In the genomic region with DNA sequence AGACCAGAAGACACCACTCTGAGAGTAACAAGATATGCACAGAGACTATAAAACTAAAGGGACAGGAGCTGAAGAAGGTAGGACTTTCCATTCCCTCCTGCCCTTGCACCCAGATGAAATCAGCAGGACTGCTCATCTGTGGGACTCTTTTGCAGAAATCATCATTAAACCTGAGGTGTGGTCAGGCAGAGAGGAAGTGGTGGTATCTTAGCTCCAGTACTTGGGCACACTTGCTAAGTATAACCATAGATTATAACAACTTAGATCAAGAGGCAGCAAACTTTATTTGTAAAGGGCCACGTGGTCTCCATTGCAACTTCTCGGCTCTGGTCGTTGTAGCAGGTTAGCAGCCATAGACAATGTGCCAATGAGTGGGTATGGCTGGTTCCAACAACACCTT, we compare ENCODE assay signal across 27 cellular contexts.
"Had no signal": no experiment of that assay in that cellular context is flagged by ENCODE, and none has a peak within 500 bp of the region (broad histone marks: within the 10 kb centered on the region; RNA-seq: fewer than 3 reads in every experiment).

No MANE protein-coding gene starts in this region.

- H3K36me3 Mint-ChIP-seq: activated naive CD4-positive, alpha-beta T cell treated with anti-CD3 and anti-CD28 coated beads, Interleukin-2, amount 50 U/mL, for 24 hours; activated naive CD8-positive, alpha-beta T cell treated with anti-CD3 and anti-CD28 coated beads, Interleukin-2, amount 10 ng/mL, durations not matched to agents 7 days and 5 days had no signal

- H3K36me3 ChIP-seq: ascending aorta, cardiac muscle cell had no signal

- H3K4me3 ChIP-seq: ascending aorta, cardiac muscle cell had no signal

- H3K27me3 ChIP-seq: ascending aorta, cardiac muscle cell had no signal

- H3K4me1 ChIP-seq: ascending aorta had no signal

- H3K9me3 ChIP-seq: ascending aorta had no signal

- H3K27me3 Mint-ChIP-seq: activated naive CD4-positive, alpha-beta T cell treated with anti-CD3 and anti-CD28 coated beads, Interleukin-2, amount 50 U/mL, for 24 hours; activated naive CD8-positive, alpha-beta T cell treated with anti-CD3 and anti-CD28 coated beads, Interleukin-2, amount 10 ng/mL, durations not matched to agents 7 days and 5 days had no signal

- H3K27ac Mint-ChIP-seq: activated CD4-positive, alpha-beta T cell treated with anti-CD3 and anti-CD28 coated beads, Interleukin-2, amount 10 ng/mL, durations not matched to agents 24 days and 14 days; activated naive CD4-positive, alpha-beta T cell treated with anti-CD3 and anti-CD28 coated beads, Interleukin-2, amount 50 U/mL, for 24 hours; activated naive CD8-positive, alpha-beta T cell treated with anti-CD3 and anti-CD28 coated beads, Interleukin-2, amount 10 ng/mL, durations not matched to agents 7 days and 5 days; activated T-cell treated with anti-CD3 and anti-CD28 coated beads, Interleukin-2, amount 50 U/mL, for 72 hours; activated T-helper 2 cell treated with anti-CD3 and anti-CD28 coated beads, Interferon-gamma antibody, Interleukin-2, Interleukin-4, amounts not matched to agents 10 μg/mL and 5 μg/mL and 100 μg/mL, durations not matched to agents 14 hours and 24 hours and 36 hours had no signal

- H3K4me3 Mint-ChIP-seq: activated CD4-positive, alpha-beta T cell treated with anti-CD3 and anti-CD28 coated beads, Interleukin-2, amount 10 ng/mL, durations not matched to agents 24 days and 14 days; activated naive CD4-positive, alpha-beta T cell treated with anti-CD3 and anti-CD28 coated beads, Interleukin-2, amount 50 U/mL, for 24 hours; activated naive CD8-positive, alpha-beta T cell treated with anti-CD3 and anti-CD28 coated beads, Interleukin-2, amount 10 ng/mL, durations not matched to agents 7 days and 5 days; activated T-cell treated with anti-CD3 and anti-CD28 coated beads, Interleukin-2, amount 50 U/mL, for 72 hours had no signal

- H3K27ac ChIP-seq: ascending aorta, cardiac muscle cell, KMS-11 had no signal

- H3K9me3 Mint-ChIP-seq: activated naive CD4-positive, alpha-beta T cell treated with anti-CD3 and anti-CD28 coated beads, Interleukin-2, amount 50 U/mL, for 24 hours had no signal

- DNase-seq: activated CD4-positive, alpha-beta T cell treated with anti-CD3 and anti-CD28 coated beads, Interleukin-2, amount 10 ng/mL, durations not matched to agents 24 days and 14 days; activated CD4-positive, alpha-beta T cell treated with anti-CD3 and anti-CD28 coated beads, Interleukin-2, amount 50 U/mL, for 4 hours; activated gamma-delta T cell; activated naive CD4-positive, alpha-beta T cell treated with Interleukin-2 at 50 U/mL for 16 hours; activated naive CD8-positive, alpha-beta T cell treated with anti-CD3 and anti-CD28 coated beads, Interleukin-2, amount 10 ng/mL, durations not matched to agents 7 days and 5 days; activated T-cell treated with anti-CD3 and anti-CD28 coated beads, Interleukin-2, amount 50 U/mL, for 1 hour; activated T-cell treated with anti-CD3 and anti-CD28 coated beads, Interleukin-2, amount 50 U/mL, for 72 hours; amygdala; MM.1S; NCI-H1092 treated with DMSO at 0.1 percent for 48 hours; NCI-H1417; NCI-H1930; NCI-H2081 treated with DMSO at 0.1 percent for 48 hours; NCI-H226; NCI-H446 treated with DMSO at 0.1 percent for 48 hours; NCI-H524; NK-92 treated with Interleukin-12 subunit alpha and Interleukin-12 subunit beta, amount 100 ng/mL, for 24 hours; OCI-M1; Right ventricle myocardium superior; SW 1271; T-helper 1 cell; T1000 had no signal

- H3K4me1 Mint-ChIP-seq: activated CD4-positive, alpha-beta T cell treated with anti-CD3 and anti-CD28 coated beads, Interleukin-2, amount 10 ng/mL, durations not matched to agents 24 days and 14 days; activated naive CD4-positive, alpha-beta T cell treated with anti-CD3 and anti-CD28 coated beads, Interleukin-2, amount 50 U/mL, for 24 hours; activated naive CD8-positive, alpha-beta T cell treated with anti-CD3 and anti-CD28 coated beads, Interleukin-2, amount 10 ng/mL, durations not matched to agents 7 days and 5 days had no signal
